Comparison of ENCODE assay signal across 8 cellular contexts in genomic region chr16:529012-529575, GRCh38. TPM values are rescaled to one million over a fixed set of nuclear protein-coding genes. Genes with fewer than 3 reads are reported as not detected.
A peak's percentile ranks its signal among the peaks of the same experiment; 100 is the strongest.
DNase-seq lines count a peak whose midpoint lies in the region; ATAC-seq and TF ChIP-seq lines count a peak whose summit lies in the region.

No MANE protein-coding gene starts in this region.

- DNase-seq in Caco-2 (no peak), NOMO-1 treated with DMSO at 0.1 percent for 48 hours (lab: John Stamatoyannopoulos, UW; ENCODE audit: unreplicated experiment) (peak; percentile 7), neural progenitor cell (ENCODE audit: low spot score) (no peak), hypothalamus (lab: John Stamatoyannopoulos, UW) (no peak), SW 1271 (lab: John Stamatoyannopoulos, UW) (no peak), omental fat pad (ENCODE audit: low spot score) (no peak), germinal center (ENCODE audit: low spot score) (no peak)

- H3F3A ChIP-seq in neural progenitor cell (ENCODE audit: low read depth): peaks cover 5% of the 10 kb centered on the region

- no peak for TF ChIP-seq CTCF in Caco-2 (IDR thresholded peaks at IDR 0.05; ENCODE audit: insufficient read depth in 1 of 2, low read depth in 1 of 2, low read length in 1 of 2, severe bottlenecking in 1 of 2, unreplicated experiment in 1 of 2)
- no peak for TF ChIP-seq CTCF in neural progenitor cell (IDR thresholded peaks at IDR 0.05)
- no peak for TF ChIP-seq CTCF in omental fat pad (IDR thresholded peaks at IDR 0.05)

- H3K36me3 ChIP-seq in Caco-2 (ENCODE audit: control insufficient read depth, insufficient read depth, low read length) (0 out of 2 replicates have a peak, but pooled peaks cover 1% of the 10 kb centered on the region), ectodermal cell (ENCODE audit: control insufficient read depth, insufficient read depth, low read length) (no peaks in the 10 kb centered on the region), neural progenitor cell (no peaks in the 10 kb centered on the region)

- CTCF ChIA-PET in Caco-2 (lab: Charles Lee): no interaction called here

- H3K79me2 ChIP-seq in neural progenitor cell (ENCODE audit: low read depth): peaks cover 72% of the 10 kb centered on the region

- no TSS peak for BruUV-seq in Caco-2 (replicated peaks; lab: Mats Ljungman, UMichigan)

- H3K4me1 ChIP-seq in Caco-2 (peaks cover 21% of the 10 kb centered on the region), ectodermal cell (ENCODE audit: control insufficient read depth, insufficient read depth, low read length) (peaks cover 31% of the 10 kb centered on the region), neural progenitor cell (peaks cover 13% of the 10 kb centered on the region)

- H3K9me3 Mint-ChIP-seq in Caco-2 (ENCODE audit: unreplicated experiment): no peaks in the 10 kb centered on the region
- H3K9me3 Mint-ChIP-seq in neural progenitor cell: no peaks in the 10 kb centered on the region

- H3K4me1 Mint-ChIP-seq in Caco-2 (ENCODE audit: low read depth, unreplicated experiment) (no peaks in the 10 kb centered on the region), neural progenitor cell (peaks cover 22% of the 10 kb centered on the region)

- 80 to 82% methylated on average over 12 of the region's 12 CpGs for WGBS in ectodermal cell, 2 experiments

- ATAC-seq in omental fat pad (ENCODE audit: low FRiP score): no peak

- intact Hi-C loops in Caco-2 (cut with micrococcal nuclease; ENCODE audit: unreplicated experiment): loop anchor here (5.0 kb wide), 1 partner anchor 58 kb away; no protein-coding TSS in a partner anchor

- H3K27ac ChIP-seq in ectodermal cell (ENCODE audit: insufficient read depth, low read depth, low read length, poor library complexity, severe bottlenecking) (no peak overlapping the region), neural progenitor cell (no peak overlapping the region)

- POLR2A ChIA-PET in Caco-2 (lab: Charles Lee): no interaction called here

- H4K20me1 ChIP-seq in neural progenitor cell (ENCODE audit: low read depth): peaks cover 83% of the 10 kb centered on the region

- H3K36me3 Mint-ChIP-seq in Caco-2 (ENCODE audit: insufficient read depth, unreplicated experiment) (peaks cover 24% of the 10 kb centered on the region), neural progenitor cell (peaks cover 2% of the 10 kb centered on the region)

- no peak overlapping the region for H2AFZ ChIP-seq in neural progenitor cell (replicated peaks)

- H3K4me3 Mint-ChIP-seq in Caco-2 (ENCODE audit: unreplicated experiment): peak overlapping the region; percentile 73
- peak overlapping the region; percentile 89 for H3K4me3 Mint-ChIP-seq in neural progenitor cell

- peak overlapping the region; percentile 57 for H3K9ac ChIP-seq in neural progenitor cell

- H3K27ac Mint-ChIP-seq in Caco-2 (ENCODE audit: unreplicated experiment): no peak overlapping the region
- H3K27ac Mint-ChIP-seq in neural progenitor cell: no peak overlapping the region

- H3K9me3 ChIP-seq in Caco-2: no peaks in the 10 kb centered on the region
- no peaks in the 10 kb centered on the region for H3K9me3 ChIP-seq in ectodermal cell (ENCODE audit: control insufficient read depth, low read length)
- no peaks in the 10 kb centered on the region for H3K9me3 ChIP-seq in neural progenitor cell (ENCODE audit: low read depth)

- H3K4me3 ChIP-seq in Caco-2 (ENCODE audit: low read depth, low read length) (peak overlapping the region; percentile 76), ectodermal cell (ENCODE audit: insufficient read depth, low read depth, low read length) (peak overlapping the region; percentile 51), neural progenitor cell (peak overlapping the region; percentile 71)

- H3K27me3 ChIP-seq in Caco-2 (replicated peaks; ENCODE audit: control insufficient read depth, insufficient read depth, low read length) (no peaks in the 10 kb centered on the region), ectodermal cell (ENCODE audit: control insufficient read depth, insufficient read depth, low read length, poor library complexity, severe bottlenecking) (no peaks in the 10 kb centered on the region), neural progenitor cell (no peaks in the 10 kb centered on the region)

- H3K4me2 ChIP-seq in neural progenitor cell: peak overlapping the region; percentile 96

- H3K27me3 Mint-ChIP-seq in Caco-2 (ENCODE audit: insufficient read depth, unreplicated experiment) (no peaks in the 10 kb centered on the region), neural progenitor cell (ENCODE audit: insufficient read depth, low read depth) (peaks cover 9% of the 10 kb centered on the region)

RNA-seq across cellular contexts. Expression of gene CAPN15, which starts 1.6 kb away (rescaled TPM):
- 85.3 and 87.9 TPM in 2 replicates for total RNA-seq in Caco-2 (2022)
- 29.9 TPM for polyA plus RNA-seq in ectodermal cell (2013, experiment 1 of 4)
- polyA plus RNA-seq in ectodermal cell (2013, experiment 2 of 4): 30.5 TPM
- 23.4 TPM for polyA plus RNA-seq in ectodermal cell (2013, experiment 3 of 4)
- polyA plus RNA-seq in ectodermal cell (2013, experiment 4 of 4): 24.4 TPM
- 6.8 and 41.0 TPM in 2 replicates for total RNA-seq in neural progenitor cell (ENCODE audit: low replicate concordance)
- 10 to 100 TPM; 16.4 to 87.2 (median 22.0) TPM for total RNA-seq in omental fat pad

RNA-seq across cellular contexts. Expression of gene PRR35, which starts 31.1 kb away (rescaled TPM):
- total RNA-seq in Caco-2 (2022): 0.14 TPM in 1 of 2 replicates, not detected in the other
- polyA plus RNA-seq in ectodermal cell (2013, experiment 1 of 4): not detected
- polyA plus RNA-seq in ectodermal cell (2013, experiment 2 of 4): not detected
- not detected for polyA plus RNA-seq in ectodermal cell (2013, experiment 3 of 4)
- polyA plus RNA-seq in ectodermal cell (2013, experiment 4 of 4): not detected
- not detected in 2 replicates for total RNA-seq in neural progenitor cell (ENCODE audit: low replicate concordance)
- total RNA-seq in omental fat pad: under 1 TPM in 1 of 4 donors, not detected in 3; 0.19 TPM

RNA-seq across cellular contexts. Expression of gene NHLRC4, which starts 37.7 kb away (rescaled TPM):
- total RNA-seq in Caco-2 (2022) (not detected in 2 replicates), neural progenitor cell (ENCODE audit: low replicate concordance) (0.28 TPM in 1 of 2 replicates, not detected in the other), omental fat pad (1 to 10 TPM in 3 of 4 donors, under 1 TPM in 1; 0.24 to 5.5 (median 1.2) TPM)
- polyA plus RNA-seq in ectodermal cell (2013, experiment 1 of 4): not detected
- not detected for polyA plus RNA-seq in ectodermal cell (2013, experiment 2 of 4)
- not detected for polyA plus RNA-seq in ectodermal cell (2013, experiment 3 of 4)
- 0.12 TPM for polyA plus RNA-seq in ectodermal cell (2013, experiment 4 of 4)

RNA-seq across cellular contexts. Expression of gene PIGQ, which starts 40.7 kb away (rescaled TPM):
- 45.3 and 45.8 TPM in 2 replicates for total RNA-seq in Caco-2 (2022)
- 49.3 TPM for polyA plus RNA-seq in ectodermal cell (2013, experiment 1 of 4)
- 55.7 TPM for polyA plus RNA-seq in ectodermal cell (2013, experiment 2 of 4)
- polyA plus RNA-seq in ectodermal cell (2013, experiment 3 of 4): 46.6 TPM
- polyA plus RNA-seq in ectodermal cell (2013, experiment 4 of 4): 45.9 TPM
- 16.1 and 60.7 TPM in 2 replicates for total RNA-seq in neural progenitor cell (ENCODE audit: low replicate concordance)
- total RNA-seq in omental fat pad: 10 to 100 TPM; 22.0 to 25.1 (median 23.8) TPM
